Comparison of ENCODE assay signal across 8 cellular contexts in genomic region chr6:24359640-24360454, GRCh38. TPM values are rescaled to one million over a fixed set of nuclear protein-coding genes. Genes with fewer than 3 reads are reported as not detected.
DNase-seq lines count a peak whose midpoint lies in the region; ATAC-seq and TF ChIP-seq lines count a peak whose summit lies in the region.

No MANE protein-coding gene starts in this region.

- H2AFZ ChIP-seq in hepatocyte: peak overlapping the region; percentile 79

- H3K4me3 ChIP-seq in ascending aorta (peak overlapping the region; percentile 54 to 63), hepatocyte (peak overlapping the region; percentile 50), rectal smooth muscle tissue (ENCODE audit: low read length) (peak overlapping the region; percentile 81), aorta (ENCODE audit: low read length in 2 of 2) (peak overlapping the region in 1 of 2 donors; percentile 11)

- intact Hi-C loops in ascending aorta (cut with DNase I): no loop called here
- intact Hi-C loops in aorta (cut with DNase I): no loop called here

- H3K4me3 Mint-ChIP-seq in T-helper 17 cell: peak overlapping the region; percentile 86

- H3K36me3 ChIP-seq in ascending aorta (no peaks in the 10 kb centered on the region), hepatocyte (replicated peaks; ENCODE audit: insufficient read depth, low read depth) (no peaks in the 10 kb centered on the region), rectal smooth muscle tissue (ENCODE audit: control insufficient read depth, insufficient read depth, low read length) (no peaks in the 10 kb centered on the region), aorta (ENCODE audit: control insufficient read depth in 1 of 2, insufficient read depth in 2 of 2, low read length in 1 of 2) (no peaks in the 10 kb centered on the region)

- H3K27ac ChIP-seq in ascending aorta (no peak overlapping the region), hepatocyte (peak overlapping the region; percentile 58), rectal smooth muscle tissue (ENCODE audit: low read depth, low read length) (no peak overlapping the region), aorta (ENCODE audit: low read depth in 1 of 2, low read length in 2 of 2) (no peak overlapping the region)

- no peaks in the 10 kb centered on the region for H3K79me2 ChIP-seq in hepatocyte

- H3K9me2 ChIP-seq in hepatocyte (replicated peaks; ENCODE audit: insufficient read depth): no peaks in the 10 kb centered on the region

- in situ Hi-C loops in GM13976 (cut with MboI; ENCODE audit: low sequenced_read_pairs, unreplicated experiment): no loop called here

- no peaks in the 10 kb centered on the region for H3K36me3 Mint-ChIP-seq in T-helper 17 cell (ENCODE audit: low read depth)

- H3K9ac ChIP-seq in rectal smooth muscle tissue (ENCODE audit: low read length): peak overlapping the region; percentile 24

- peaks cover 8% of the 10 kb centered on the region for H3K27me3 Mint-ChIP-seq in T-helper 17 cell

- peaks cover 0 to 13% of the 10 kb centered on the region in 2 donors for H3K4me1 ChIP-seq in ascending aorta
- no peaks in the 10 kb centered on the region for H3K4me1 ChIP-seq in hepatocyte (ENCODE audit: insufficient read depth)
- H3K4me1 ChIP-seq in rectal smooth muscle tissue (ENCODE audit: control insufficient read depth, insufficient read depth, low read length): peaks cover 6% of the 10 kb centered on the region
- H3K4me1 ChIP-seq in aorta (ENCODE audit: control insufficient read depth in 1 of 2, insufficient read depth in 2 of 2, low read length in 2 of 2): no peaks in the 10 kb centered on the region

- peak; percentile 81 for ATAC-seq in HG02885 (IDR thresholded peaks at IDR 0.05; ENCODE audit: poor library complexity, unreplicated experiment)
- peak; percentile 95 for ATAC-seq in T-helper 17 cell
- peak; percentile 89 for ATAC-seq in aorta (ENCODE audit: low FRiP score)

- DNase-seq in GM13976 (ENCODE audit: low spot score): peak; percentile 78
- peak; percentile 80 for DNase-seq in NCI-H1694 (lab: John Stamatoyannopoulos, UW)
- peak; percentile 48 to 75 (median 62) for DNase-seq in T-helper 17 cell
- DNase-seq in ascending aorta (ENCODE audit: low spot score in 2 of 2): peak; percentile 27 to 74
- peak; percentile 93 for DNase-seq in hepatocyte (ENCODE audit: low spot score)
- peak; percentile 81 to 89 for DNase-seq in aorta

- H3K27me3 ChIP-seq in ascending aorta (no peaks in the 10 kb centered on the region), hepatocyte (no peaks in the 10 kb centered on the region), rectal smooth muscle tissue (ENCODE audit: control insufficient read depth, insufficient read depth, low read length) (no peaks in the 10 kb centered on the region), aorta (ENCODE audit: control insufficient read depth in 1 of 2, insufficient read depth in 2 of 2, low read length in 1 of 2) (no peaks in the 10 kb centered on the region)

- H4K20me1 ChIP-seq in hepatocyte (ENCODE audit: insufficient read depth, poor library complexity, severe bottlenecking): no peaks in the 10 kb centered on the region

- WGBS in hepatocyte (ENCODE audit: low lambda C conversion rate, missing lambda C conversion rate): 16% methylated on average over 39 of the region's 55 CpGs
- WGBS in aorta, 2 donors: 3% methylated on average over 50 to 55 of the region's 55 CpGs

- H3K9me3 ChIP-seq in T-helper 17 cell (ENCODE audit: control insufficient read depth, low read length, poor library complexity, severe bottlenecking): no peaks in the 10 kb centered on the region
- no peaks in the 10 kb centered on the region for H3K9me3 ChIP-seq in ascending aorta
- H3K9me3 ChIP-seq in hepatocyte (ENCODE audit: low read depth): no peaks in the 10 kb centered on the region
- no peaks in the 10 kb centered on the region for H3K9me3 ChIP-seq in aorta (ENCODE audit: control insufficient read depth, low read length)

- TF ChIP-seq CTCF in GM13976 (IDR thresholded peaks at IDR 0.05; ENCODE audit: borderline replicate concordance, control extremely low read depth, extremely low read depth, insufficient read depth, missing control alignments) (peak; percentile 80), ascending aorta (IDR thresholded peaks at IDR 0.05) (peak; percentile 9 to 73 (median 62)), hepatocyte (IDR thresholded peaks at IDR 0.05; ENCODE audit: poor library complexity) (peak; percentile 96)

- peak overlapping the region; percentile 95 for H3K27ac Mint-ChIP-seq in T-helper 17 cell

- peaks cover 29% of the 10 kb centered on the region for H3K4me1 Mint-ChIP-seq in T-helper 17 cell

- peak overlapping the region; percentile 85 for H3K4me2 ChIP-seq in hepatocyte

RNA-seq across cellular contexts. Expression of gene DCDC2, which starts 2.0 kb away (rescaled TPM):
- total RNA-seq in T-helper 17 cell: under 1 TPM in 1 of 2 donors, not detected in 1; 0.15 TPM
- not detected for total RNA-seq in ascending aorta
- 4.7 and 5.0 TPM in 2 replicates for total RNA-seq in hepatocyte
- 2.7 and 3.8 TPM in 2 replicates for polyA plus RNA-seq in hepatocyte
- total RNA-seq in aorta: not detected
- polyA plus RNA-seq in aorta: under 1 TPM in 1 of 2 donors, not detected in 1; 0.13 TPM

RNA-seq across cellular contexts. Expression of gene MRS2, which starts 42.9 kb away (rescaled TPM):
- total RNA-seq in T-helper 17 cell (1 to 10 TPM; 7.9 to 8.0 TPM), ascending aorta (3.2 TPM), hepatocyte (33.7 and 34.1 TPM in 2 replicates), aorta (10 to 100 TPM; 12.1 to 19.8 TPM)
- polyA plus RNA-seq in hepatocyte (21.9 and 29.0 TPM in 2 replicates), aorta (10 to 100 TPM in 1 of 2 donors, 1 to 10 TPM in 1; 9.8 to 12.4 TPM)
